ENCODE assay signal across 1 cellular context in genomic region chr14:51188566-51189185, GRCh38.
TF ChIP-seq lines count a peak whose summit lies in the region.

No MANE protein-coding gene starts in this region.

TF ChIP-seq in SK-N-SH treated with all-trans-retinoic acid at 6 μM for 48 hours, 23 proteins besides CTCF, POLR2A, EP300 and RAD21:
- TF ChIP-seq ZFP30 (CRISPR knock-in tag; IDR thresholded peaks at IDR 0.05) (no peak), OSR1 (CRISPR knock-in tag; IDR thresholded peaks at IDR 0.05) (no peak), ISL1 (CRISPR knock-in tag; IDR thresholded peaks at IDR 0.05) (peak; percentile 17; the same call in 1 of the 2 replicates)
- TF ChIP-seq, protein P1, sequence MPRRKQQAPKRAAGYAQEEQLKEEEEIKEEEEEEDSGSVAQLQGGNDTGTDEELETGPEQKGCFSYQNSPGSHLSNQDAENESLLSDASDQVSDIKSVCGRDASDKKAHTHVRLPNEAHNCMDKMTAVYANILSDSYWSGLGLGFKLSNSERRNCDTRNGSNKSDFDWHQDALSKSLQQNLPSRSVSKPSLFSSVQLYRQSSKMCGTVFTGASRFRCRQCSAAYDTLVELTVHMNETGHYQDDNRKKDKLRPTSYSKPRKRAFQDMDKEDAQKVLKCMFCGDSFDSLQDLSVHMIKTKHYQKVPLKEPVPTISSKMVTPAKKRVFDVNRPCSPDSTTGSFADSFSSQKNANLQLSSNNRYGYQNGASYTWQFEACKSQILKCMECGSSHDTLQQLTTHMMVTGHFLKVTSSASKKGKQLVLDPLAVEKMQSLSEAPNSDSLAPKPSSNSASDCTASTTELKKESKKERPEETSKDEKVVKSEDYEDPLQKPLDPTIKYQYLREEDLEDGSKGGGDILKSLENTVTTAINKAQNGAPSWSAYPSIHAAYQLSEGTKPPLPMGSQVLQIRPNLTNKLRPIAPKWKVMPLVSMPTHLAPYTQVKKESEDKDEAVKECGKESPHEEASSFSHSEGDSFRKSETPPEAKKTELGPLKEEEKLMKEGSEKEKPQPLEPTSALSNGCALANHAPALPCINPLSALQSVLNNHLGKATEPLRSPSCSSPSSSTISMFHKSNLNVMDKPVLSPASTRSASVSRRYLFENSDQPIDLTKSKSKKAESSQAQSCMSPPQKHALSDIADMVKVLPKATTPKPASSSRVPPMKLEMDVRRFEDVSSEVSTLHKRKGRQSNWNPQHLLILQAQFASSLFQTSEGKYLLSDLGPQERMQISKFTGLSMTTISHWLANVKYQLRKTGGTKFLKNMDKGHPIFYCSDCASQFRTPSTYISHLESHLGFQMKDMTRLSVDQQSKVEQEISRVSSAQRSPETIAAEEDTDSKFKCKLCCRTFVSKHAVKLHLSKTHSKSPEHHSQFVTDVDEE (CRISPR knock-in tag; IDR thresholded peaks at IDR 0.05) = no peak
- TF ChIP-seq, protein P2, sequence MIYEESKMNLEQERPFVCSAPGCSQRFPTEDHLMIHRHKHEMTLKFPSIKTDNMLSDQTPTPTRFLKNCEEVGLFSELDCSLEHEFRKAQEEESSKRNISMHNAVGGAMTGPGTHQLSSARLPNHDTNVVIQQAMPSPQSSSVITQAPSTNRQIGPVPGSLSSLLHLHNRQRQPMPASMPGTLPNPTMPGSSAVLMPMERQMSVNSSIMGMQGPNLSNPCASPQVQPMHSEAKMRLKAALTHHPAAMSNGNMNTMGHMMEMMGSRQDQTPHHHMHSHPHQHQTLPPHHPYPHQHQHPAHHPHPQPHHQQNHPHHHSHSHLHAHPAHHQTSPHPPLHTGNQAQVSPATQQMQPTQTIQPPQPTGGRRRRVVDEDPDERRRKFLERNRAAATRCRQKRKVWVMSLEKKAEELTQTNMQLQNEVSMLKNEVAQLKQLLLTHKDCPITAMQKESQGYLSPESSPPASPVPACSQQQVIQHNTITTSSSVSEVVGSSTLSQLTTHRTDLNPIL (CRISPR knock-in tag; IDR thresholded peaks at IDR 0.05; ENCODE audit: low read depth) = no peak
